In the genomic region with DNA sequence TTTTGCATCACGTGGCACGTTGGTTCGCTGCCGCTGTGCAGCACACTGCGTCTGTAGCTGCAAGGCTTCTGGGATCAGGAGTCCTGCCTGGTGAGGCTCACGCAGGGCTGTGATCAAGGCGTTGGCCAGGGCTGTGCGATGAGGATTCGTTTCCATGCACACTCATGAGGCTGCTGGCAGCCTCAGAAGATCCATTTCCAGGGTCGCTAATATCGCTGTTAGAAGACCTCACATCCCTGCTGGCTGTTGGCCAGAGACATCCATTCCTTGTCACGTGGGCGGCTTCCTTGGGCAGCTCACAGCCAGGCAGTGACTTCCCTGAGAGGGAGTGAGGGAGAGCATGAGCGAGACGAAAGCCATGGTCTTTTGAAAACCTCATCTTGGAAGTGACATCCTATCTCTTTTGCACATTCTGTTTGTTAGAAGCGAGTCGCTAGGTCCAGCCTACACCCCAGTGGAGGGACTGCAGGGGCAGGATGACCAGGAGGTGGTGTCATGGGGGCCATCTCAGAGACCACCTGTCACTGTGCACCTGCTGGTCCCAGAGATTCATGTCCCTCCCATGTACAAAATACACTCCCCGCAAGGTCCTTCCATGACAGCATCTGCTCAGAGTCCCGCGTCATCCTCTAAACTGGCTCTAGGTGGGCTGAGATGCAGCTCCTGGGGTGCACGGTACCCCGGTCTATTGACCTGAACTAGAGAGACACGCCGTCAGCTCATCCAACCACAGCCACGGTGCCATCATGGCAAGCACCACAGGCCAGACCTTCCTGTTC, we compare ENCODE assay signal across 9 cellular contexts. TPM values are rescaled to one million over a fixed set of nuclear protein-coding genes. Genes with fewer than 3 reads are reported as not detected.
DNase-seq lines count a peak whose midpoint lies in the region; ATAC-seq and TF ChIP-seq lines count a peak whose summit lies in the region.
"Had no signal": no experiment of that assay in that cellular context is flagged by ENCODE, and none has a peak within 500 bp of the region (broad histone marks: within the 10 kb centered on the region; RNA-seq: fewer than 3 reads in every experiment).

No MANE protein-coding gene starts in this region.

- H3K9me3 ChIP-seq in hepatocyte (ENCODE audit: low read depth) = no peaks in the 10 kb centered on the region
- no peaks in the 10 kb centered on the region for H3K9me3 ChIP-seq in smooth muscle cell (replicated peaks; ENCODE audit: low read depth)

- TF ChIP-seq CTCF in hepatocyte (IDR thresholded peaks at IDR 0.05; ENCODE audit: poor library complexity) = no peak
- TF ChIP-seq CTCF in smooth muscle cell (IDR thresholded peaks at IDR 0.05; ENCODE audit: borderline replicate concordance, insufficient read depth, poor library complexity, severe bottlenecking) = no peak
- TF ChIP-seq CTCF in CD14-positive monocyte (IDR thresholded peaks at IDR 0.05) = no peak

- H3F3A ChIP-seq in smooth muscle cell (ENCODE audit: low read depth) = no peaks in the 10 kb centered on the region

- peaks cover 48% of the 10 kb centered on the region for H3K4me1 Mint-ChIP-seq in CD14-positive monocyte

- H3K79me2 ChIP-seq in hepatocyte = peaks cover 87% of the 10 kb centered on the region
- H3K79me2 ChIP-seq in smooth muscle cell (ENCODE audit: low read depth) = peaks cover 36% of the 10 kb centered on the region

- H3K27ac Mint-ChIP-seq in CD14-positive monocyte = peak overlapping the region in 3 of 7 donors; percentile 22 to 81 (median 43)

- H3K4me3 Mint-ChIP-seq in CD14-positive monocyte = no peak overlapping the region

- H3K4me1 ChIP-seq in hepatocyte (ENCODE audit: insufficient read depth) (peaks cover 7% of the 10 kb centered on the region), smooth muscle cell (ENCODE audit: low read depth) (peaks cover 12% of the 10 kb centered on the region)

- no peaks in the 10 kb centered on the region for H3K36me3 ChIP-seq in hepatocyte (replicated peaks; ENCODE audit: insufficient read depth, low read depth)
- H3K36me3 ChIP-seq in smooth muscle cell (ENCODE audit: low read depth) = no peaks in the 10 kb centered on the region

- 79% methylated on average over 25 of the region's 25 CpGs for WGBS in hepatocyte (ENCODE audit: low lambda C conversion rate, missing lambda C conversion rate)
- 76% methylated on average over 25 of the region's 25 CpGs for WGBS in smooth muscle cell (ENCODE audit: low lambda C conversion rate)

- H3K27me3 Mint-ChIP-seq in CD14-positive monocyte (ENCODE audit: low read depth in 3 of 3) = peaks cover 8 to 25% (median 20%) of the 10 kb centered on the region in 3 donors

- H3K27ac ChIP-seq in angular gyrus (ENCODE audit: low read depth, low read length) (peak overlapping the region; percentile 50), hepatocyte (no peak overlapping the region), smooth muscle cell (ENCODE audit: low read depth) (no peak overlapping the region)

- H3K27me3 ChIP-seq in hepatocyte = no peaks in the 10 kb centered on the region
- no peaks in the 10 kb centered on the region for H3K27me3 ChIP-seq in smooth muscle cell (ENCODE audit: low read depth)

- peaks cover 78% of the 10 kb centered on the region for H4K20me1 ChIP-seq in hepatocyte (ENCODE audit: insufficient read depth, poor library complexity, severe bottlenecking)
- peaks cover 89% of the 10 kb centered on the region for H4K20me1 ChIP-seq in smooth muscle cell (ENCODE audit: low read depth)

- no peak overlapping the region for H3K4me3 ChIP-seq in hepatocyte
- no peak overlapping the region for H3K4me3 ChIP-seq in smooth muscle cell
- H3K4me3 ChIP-seq: lung had no signal

- intact Hi-C loops in CD14-positive monocyte (cut with micrococcal nuclease) = loop anchor here in 1 of 2 donors (10.0 kb wide), 1 partner anchor 110 kb away; no protein-coding TSS in a partner anchor

- H3K36me3 Mint-ChIP-seq in CD14-positive monocyte = peaks cover 0 to 5% of the 10 kb centered on the region in 2 donors

- H3K9me2 ChIP-seq in hepatocyte (replicated peaks; ENCODE audit: insufficient read depth) = no peaks in the 10 kb centered on the region

- peak; percentile 31 for DNase-seq in DMS79 treated with DMSO at 0.1 percent for 48 hours (lab: John Stamatoyannopoulos, UW)
- no peak for DNase-seq in DMS79 (lab: John Stamatoyannopoulos, UW)
- peak; percentile 40 for DNase-seq in hepatocyte (ENCODE audit: low spot score)
- DNase-seq in smooth muscle cell (lab: John Stamatoyannopoulos, UW; ENCODE audit: unreplicated experiment) = no peak
- DNase-seq in CD14-positive monocyte (ENCODE audit: low spot score) = no peak
- no peak for DNase-seq in mucosa of gallbladder (ENCODE audit: low spot score)

- H3K9ac ChIP-seq in smooth muscle cell (ENCODE audit: low read depth) = no peak overlapping the region

- H3K4me2 ChIP-seq in hepatocyte = no peak overlapping the region
- peak overlapping the region; percentile 69 for H3K4me2 ChIP-seq in smooth muscle cell

- peaks cover 0 to 2% (median 0%) of the 10 kb centered on the region in 7 donors for H3K9me3 Mint-ChIP-seq in CD14-positive monocyte

- ATAC-seq in GM21737 (IDR thresholded peaks at IDR 0.05; ENCODE audit: unreplicated experiment) = no peak

- no peak overlapping the region for H2AFZ ChIP-seq in hepatocyte
- no peak overlapping the region for H2AFZ ChIP-seq in smooth muscle cell (ENCODE audit: low read depth)

RNA-seq across cellular contexts. Expression of a gene that starts 12.2 kb away (rescaled TPM):
- 22.5 and 33.6 TPM in 2 replicates for total RNA-seq in hepatocyte
- polyA plus RNA-seq in hepatocyte = 19.6 and 31.9 TPM in 2 replicates
- total RNA-seq in smooth muscle cell = 13.0 and 28.5 TPM in 2 replicates
- polyA plus RNA-seq in smooth muscle cell = 20.5 and 38.7 TPM in 2 replicates
- polyA plus RNA-seq in CD14-positive monocyte = 1 to 10 TPM in 1 of 2 donors, under 1 TPM in 1; 0.75 to 2.7 TPM
- 47.1 TPM for total RNA-seq in mucosa of gallbladder

RNA-seq across cellular contexts. Expression of a gene that starts 56.1 kb away (rescaled TPM):
- total RNA-seq in hepatocyte (0.08 and 0.57 TPM in 2 replicates), smooth muscle cell (1.4 TPM in 2 replicates), mucosa of gallbladder (1.2 TPM)
- polyA plus RNA-seq in hepatocyte (0.30 and 0.51 TPM in 2 replicates), smooth muscle cell (0.30 and 0.43 TPM in 2 replicates), CD14-positive monocyte (not detected)

Comparison
In these comparisons a context has a peak if more than half of its experiments do, and no peak if none do; other contexts are left out.
1. DNase-seq: peak in DMS79 treated with DMSO at 0.1 percent for 48 hours (single experiment) and hepatocyte (single experiment); none in DMS79 (single experiment), smooth muscle cell (single experiment), CD14-positive monocyte (single experiment) and mucosa of gallbladder (single experiment).